Comparison of ENCODE assay signal across 18 cellular contexts in the genomic region with DNA sequence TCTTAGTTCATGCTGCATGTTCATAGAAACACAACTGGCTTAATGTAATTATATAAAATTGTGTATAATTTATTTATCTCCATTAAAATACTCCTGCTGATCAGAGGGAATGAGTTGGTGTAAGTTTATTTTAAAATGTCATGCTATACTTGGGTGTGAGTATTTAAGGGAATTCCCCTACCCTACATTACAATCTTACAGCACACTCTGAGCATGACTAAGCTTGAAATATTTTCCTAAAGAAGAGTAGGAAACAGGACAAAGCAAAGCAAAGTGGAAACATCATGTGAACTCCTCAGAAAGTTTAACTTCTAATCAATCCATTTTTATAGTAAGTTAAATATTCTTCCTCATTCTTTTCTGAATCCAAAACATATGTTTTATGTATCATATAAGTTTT.
A peak's percentile ranks its signal among the peaks of the same experiment; 100 is the strongest.
DNase-seq lines count a peak whose midpoint lies in the region; ATAC-seq and TF ChIP-seq lines count a peak whose summit lies in the region.
"Had no signal": no experiment of that assay in that cellular context is flagged by ENCODE, and none has a peak within 500 bp of the region (broad histone marks: within the 10 kb centered on the region; RNA-seq: fewer than 3 reads in every experiment).

No MANE protein-coding gene starts in this region.

- no peaks in the 10 kb centered on the region for H3K36me3 ChIP-seq in HCT116 (ENCODE audit: control insufficient read depth in 1 of 2, insufficient read depth in 2 of 2, low read length in 2 of 2)
- H3K36me3 ChIP-seq: HAP-1, neutrophil, stomach had no signal

- H4K20me1 ChIP-seq in HCT116 (ENCODE audit: insufficient read depth) = no peaks in the 10 kb centered on the region

- no peak for TF ChIP-seq CTCF in HCT116 (IDR thresholded peaks at IDR 0.05 in 2 of 3, conservative IDR thresholded peaks at IDR 0.05 in 1 of 3; ENCODE audit: borderline replicate concordance in 1 of 3, insufficient read depth in 1 of 3, low read depth in 2 of 3, low read length in 2 of 3)
- TF ChIP-seq CTCF in fibroblast of mammary gland (conservative IDR thresholded peaks at IDR 0.05; ENCODE audit: control insufficient read depth, insufficient read depth, low read depth, low read length) = no peak

- peaks cover 0 to 27% of the 10 kb centered on the region in 2 experiments; a peak in 2 of 4 replicates for H3K4me1 ChIP-seq in HCT116 (ENCODE audit: control insufficient read depth in 1 of 2, insufficient read depth in 2 of 2, low read length in 2 of 2)
- H3K4me1 ChIP-seq: HAP-1, stomach had no signal

- ATAC-seq in HCT116 (no peak), HG03045 (IDR thresholded peaks at IDR 0.05; ENCODE audit: unreplicated experiment) (no peak)
- ATAC-seq: CD8-positive, alpha-beta T cell had no signal

- H3K79me2 ChIP-seq in HCT116 (ENCODE audit: insufficient read depth, low read length) = no peaks in the 10 kb centered on the region

- POLR2A ChIA-PET in HCT116 (lab: Charles Lee) = no interaction called here

- no peaks in the 10 kb centered on the region for H3K9me3 ChIP-seq in HCT116 (ENCODE audit: control insufficient read depth in 1 of 2, insufficient read depth in 1 of 2, low read depth in 1 of 2, low read length in 2 of 2)
- H3K9me3 ChIP-seq: HAP-1, neutrophil, stomach had no signal

- no peaks in the 10 kb centered on the region for H3K27me3 ChIP-seq in HCT116 (ENCODE audit: insufficient read depth, low read length)
- H3K27me3 ChIP-seq: neutrophil, stomach had no signal

- no peak for TF ChIP-seq RAD21 in HCT116 (IDR thresholded peaks at IDR 0.05; ENCODE audit: low read depth)

- RAD21 ChIA-PET in HCT116 (lab: Charles Lee; ENCODE audit: low non-redundant PET in 1 of 2, low total read pairs in 2 of 2, uncharacterized antibody in 2 of 2, unreplicated experiment in 2 of 2) = no interaction called here

- intact Hi-C loops in HCT116 (cut with micrococcal nuclease) = no loop called here

- CTCF ChIA-PET in HCT116 (lab: Charles Lee) = no interaction called here

- no peak for DNase-seq in HCT116 (ENCODE audit: low read depth, low spot score)
- DNase-seq in SW 1271 (lab: John Stamatoyannopoulos, UW) = peak; percentile 37 to 82
- peak; percentile 50 for DNase-seq in fibroblast of mammary gland (ENCODE audit: low read depth)
- peak; percentile 72 for DNase-seq in renal cortical epithelial cell (ENCODE audit: low read depth)
- no peak for DNase-seq in activated CD4-positive, CD25-positive, alpha-beta regulatory T cell treated with anti-CD3 and anti-CD28 coated beads, Interleukin-2, amount 50 U/mL, for 72 hours
- DNase-seq in CD1c-positive myeloid dendritic cell (ENCODE audit: extremely low spot score) = no peak
- DNase-seq: activated CD8-positive, alpha-beta memory T cell treated with anti-CD3 and anti-CD28 coated beads for 24 hours; activated gamma-delta T cell; CD8-positive, alpha-beta T cell; central memory CD4-positive, alpha-beta T cell; mesendoderm; NCI-H1694; NCI-H524 treated with DMSO at 0.1 percent for 48 hours; SHP77; stomach had no signal

- H3K9ac ChIP-seq in HCT116 (ENCODE audit: low read length) = no peak overlapping the region

- BruUV-seq in HCT116 (replicated peaks; lab: Mats Ljungman, UMichigan) = no TSS peak

- H3K4me3 ChIP-seq in HCT116 (replicated peaks in 1 of 2; ENCODE audit: low read depth in 1 of 2, low read length in 2 of 2) (no peak overlapping the region), fibroblast of mammary gland (ENCODE audit: control insufficient read depth, low read depth, low read length) (no peak overlapping the region)
- H3K4me3 ChIP-seq: HAP-1, stomach had no signal

- no peak overlapping the region for H3K27ac ChIP-seq in HCT116 (ENCODE audit: low read depth, low read length)
- H3K27ac ChIP-seq: neutrophil, stomach had no signal

- H3K4me2 ChIP-seq in HCT116 (ENCODE audit: low read length) = no peak overlapping the region

- no peak for TF ChIP-seq POLR2A in HCT116 (IDR thresholded peaks at IDR 0.05; ENCODE audit: borderline replicate concordance, extremely low read depth, insufficient read depth, insufficient read length)

- peak overlapping the region; percentile 85 for H2AFZ ChIP-seq in HCT116 (ENCODE audit: low read depth, low read length, poor library complexity, severe bottlenecking)

- H3K9me2 ChIP-seq in HCT116 (ENCODE audit: insufficient read depth) = no peaks in the 10 kb centered on the region

TF ChIP-seq in HCT116, 20 proteins besides CTCF, POLR2A, EP300 and RAD21:
- no peak for TF ChIP-seq REST (IDR thresholded peaks at IDR 0.05; ENCODE audit: low read depth)
- TF ChIP-seq YY1 (IDR thresholded peaks at IDR 0.05; ENCODE audit: extremely low read depth, insufficient replicate concordance, low read depth, low read length) = no peak
- TF ChIP-seq CEBPB (IDR thresholded peaks at IDR 0.05; ENCODE audit: low read depth) = no peak
- TF ChIP-seq SRF (IDR thresholded peaks at IDR 0.05; ENCODE audit: low read depth) = no peak
- no peak for TF ChIP-seq EZH2phosphoT487 (IDR thresholded peaks at IDR 0.05; ENCODE audit: borderline replicate concordance)
- no peak for TF ChIP-seq ELF1 (IDR thresholded peaks at IDR 0.05; ENCODE audit: borderline replicate concordance, low read depth)
- TF ChIP-seq, protein P1, sequence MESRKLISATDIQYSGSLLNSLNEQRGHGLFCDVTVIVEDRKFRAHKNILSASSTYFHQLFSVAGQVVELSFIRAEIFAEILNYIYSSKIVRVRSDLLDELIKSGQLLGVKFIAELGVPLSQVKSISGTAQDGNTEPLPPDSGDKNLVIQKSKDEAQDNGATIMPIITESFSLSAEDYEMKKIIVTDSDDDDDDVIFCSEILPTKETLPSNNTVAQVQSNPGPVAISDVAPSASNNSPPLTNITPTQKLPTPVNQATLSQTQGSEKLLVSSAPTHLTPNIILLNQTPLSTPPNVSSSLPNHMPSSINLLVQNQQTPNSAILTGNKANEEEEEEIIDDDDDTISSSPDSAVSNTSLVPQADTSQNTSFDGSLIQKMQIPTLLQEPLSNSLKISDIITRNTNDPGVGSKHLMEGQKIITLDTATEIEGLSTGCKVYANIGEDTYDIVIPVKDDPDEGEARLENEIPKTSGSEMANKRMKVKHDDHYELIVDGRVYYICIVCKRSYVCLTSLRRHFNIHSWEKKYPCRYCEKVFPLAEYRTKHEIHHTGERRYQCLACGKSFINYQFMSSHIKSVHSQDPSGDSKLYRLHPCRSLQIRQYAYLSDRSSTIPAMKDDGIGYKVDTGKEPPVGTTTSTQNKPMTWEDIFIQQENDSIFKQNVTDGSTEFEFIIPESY (IDR thresholded peaks at IDR 0.05; ENCODE audit: extremely low read depth, insufficient replicate concordance, low read length) = no peak
- no peak for TF ChIP-seq CBX3 (IDR thresholded peaks at IDR 0.05; ENCODE audit: low read depth)
- TF ChIP-seq EGR1 (IDR thresholded peaks at IDR 0.05; ENCODE audit: low read depth) = no peak
- TF ChIP-seq ZFX (IDR thresholded peaks at IDR 0.05) = no peak
- no peak for TF ChIP-seq JUND (IDR thresholded peaks at IDR 0.05)
- TF ChIP-seq ZNF274 (IDR thresholded peaks at IDR 0.05; ENCODE audit: low read depth, low read length) = no peak

Comparison
In these comparisons a context has a peak if more than half of its experiments do, and no peak if none do; other contexts are left out.
1. DNase-seq: peak in SW 1271 (2 of 2), fibroblast of mammary gland (single experiment) and renal cortical epithelial cell (single experiment); none in HCT116 (single experiment), activated CD4-positive, CD25-positive, alpha-beta regulatory T cell treated with anti-CD3 and anti-CD28 coated beads, Interleukin-2, amount 50 U/mL, for 72 hours (single experiment) and CD1c-positive myeloid dendritic cell (single experiment).